1 cellular context compared by ENCODE assay signal in the genomic region with DNA sequence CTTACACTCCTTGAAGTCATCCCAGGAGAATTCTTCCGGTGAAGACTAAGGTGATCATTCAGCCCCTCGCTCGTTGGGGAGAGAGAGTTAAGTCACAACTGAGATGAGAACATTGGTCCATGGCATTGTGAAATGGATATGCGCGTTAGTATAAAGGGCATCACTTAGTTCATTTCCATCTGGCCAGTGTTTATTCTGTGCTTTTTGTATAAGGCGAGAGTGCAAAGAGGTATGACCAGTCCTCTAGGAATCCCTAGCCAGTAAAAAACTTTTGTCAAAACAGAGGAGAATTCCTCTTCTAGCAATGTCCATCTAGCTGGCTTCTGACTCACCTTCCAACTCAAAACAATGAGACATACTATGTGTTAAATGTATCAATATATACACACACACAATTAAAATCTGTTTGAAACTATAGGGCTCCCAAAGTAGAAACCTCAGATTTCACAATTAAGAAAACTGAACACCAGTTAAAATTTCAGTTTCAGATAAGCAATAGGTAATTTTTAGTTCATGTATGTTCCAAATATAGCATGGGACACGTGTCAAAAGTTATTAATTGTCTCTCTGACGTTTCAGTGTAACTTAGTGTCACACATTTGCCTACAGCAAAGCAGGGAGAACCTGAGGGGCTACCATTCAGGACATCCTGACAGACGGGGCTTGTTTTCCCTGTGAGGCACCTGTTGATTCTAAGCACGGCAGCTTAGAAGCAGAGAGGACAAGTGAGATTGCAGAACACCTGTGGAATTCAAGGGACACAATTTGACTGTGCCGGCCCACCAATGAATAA.
TF ChIP-seq lines count a peak whose summit lies in the region.

No MANE protein-coding gene starts in this region.

TF ChIP-seq in GM12878, 131 proteins besides CTCF, POLR2A, EP300 and RAD21 (continued from another document):
- TF ChIP-seq RBBP5 (conservative IDR thresholded peaks at IDR 0.05) (no peak), MEF2B (IDR thresholded peaks at IDR 0.05; ENCODE audit: partially characterized antibody, poor library complexity, severe bottlenecking) (peak; percentile 96), SIX5 (IDR thresholded peaks at IDR 0.05; ENCODE audit: low read depth, low read length, severe bottlenecking) (no peak), ZNF217 (IDR thresholded peaks at IDR 0.05) (no peak)
